In the genomic region with DNA sequence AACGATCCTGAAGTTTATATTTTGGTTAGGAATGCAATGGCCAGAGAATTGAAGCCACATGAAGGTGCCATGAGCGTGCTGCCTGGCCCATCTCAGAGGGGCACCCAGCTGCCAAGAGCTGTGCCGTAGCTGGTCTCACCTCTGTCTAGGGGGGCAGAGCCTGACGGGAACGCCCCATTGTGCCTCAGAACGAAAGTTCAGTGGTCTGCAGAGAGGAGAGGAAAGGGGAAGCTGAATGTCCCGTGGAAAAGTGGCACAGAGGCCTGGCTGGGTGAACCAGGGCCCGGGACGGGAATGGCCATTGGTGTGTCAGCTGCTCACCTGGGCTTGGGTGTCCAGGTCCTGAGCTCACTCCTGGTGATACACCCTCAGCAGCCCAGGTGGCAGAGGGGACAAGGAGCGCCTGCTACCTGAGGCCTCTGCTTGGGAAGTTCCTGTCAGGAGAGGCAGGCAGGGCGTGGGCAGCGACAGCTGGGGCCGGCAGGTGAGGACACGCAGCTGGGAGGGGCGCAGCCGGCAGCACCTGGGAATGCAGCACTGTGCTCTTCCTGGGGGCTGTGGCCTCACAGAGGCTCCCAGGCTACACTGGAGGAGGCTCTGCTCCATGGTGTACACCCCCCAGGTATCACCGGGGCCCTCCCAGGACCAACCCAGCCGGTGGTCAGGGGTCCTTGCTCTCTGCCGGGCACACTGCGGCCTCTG, we compare ENCODE assay signal across 15 cellular contexts.
DNase-seq lines count a peak whose midpoint lies in the region; ATAC-seq, FAIRE-seq and TF ChIP-seq lines count a peak whose summit lies in the region.
"Had no signal": no experiment of that assay in that cellular context is flagged by ENCODE, and none has a peak within 500 bp of the region (broad histone marks: within the 10 kb centered on the region; RNA-seq: fewer than 3 reads in every experiment).

No MANE protein-coding gene starts in this region.

- FAIRE-seq in kidney (lab: Jason Lieb, UNC) (no peak), D721Med (lab: Jason Lieb, UNC) (no peak)

- no peaks in the 10 kb centered on the region for H3K36me3 ChIP-seq in kidney (ENCODE audit: control insufficient read depth in 1 of 2, insufficient read depth in 2 of 2, low read length in 2 of 2)
- H3K36me3 ChIP-seq: stomach had no signal

- peak; percentile 51 for ATAC-seq in GM19468 (IDR thresholded peaks at IDR 0.05; ENCODE audit: extremely low read depth, unreplicated experiment)
- ATAC-seq in GM21528 (IDR thresholded peaks at IDR 0.05; ENCODE audit: low FRiP score, unreplicated experiment): no peak
- ATAC-seq: activated CD4-positive, CD25-positive, alpha-beta regulatory T cell treated with anti-CD3 and anti-CD28 coated beads, Interleukin-2, amount 50 U/mL, for 24 hours; naive thymus-derived CD8-positive, alpha-beta T cell had no signal

- no peaks in the 10 kb centered on the region for H3K9me3 ChIP-seq in kidney (ENCODE audit: control insufficient read depth in 1 of 2, low read length in 2 of 2)
- H3K9me3 ChIP-seq: stomach had no signal

- peak; percentile 90 for DNase-seq in DMS53 (lab: John Stamatoyannopoulos, UW)
- peak; percentile 75 for DNase-seq in NCI-H510A treated with DMSO at 0.1 percent for 48 hours (lab: John Stamatoyannopoulos, UW)
- peak; percentile 40 for DNase-seq in kidney
- DNase-seq in HK-2 (ENCODE audit: unreplicated experiment): no peak
- DNase-seq in D721Med (ENCODE audit: insufficient read length, low spot score): no peak
- DNase-seq in globus pallidus (ENCODE audit: low spot score): no peak
- DNase-seq: kidney glomerular epithelial cell; naive thymus-derived CD8-positive, alpha-beta T cell; NCI-H526 treated with DMSO at 0.1 percent for 48 hours; right cardiac atrium; stomach had no signal

- no peak overlapping the region for H3K9ac ChIP-seq in kidney (ENCODE audit: low read length in 2 of 2)

- no peak overlapping the region for H3K4me3 ChIP-seq in kidney (ENCODE audit: low read length in 2 of 2)
- H3K4me3 ChIP-seq: SK-N-MC, stomach had no signal

- intact Hi-C loops in kidney (cut with DNase I): no loop called here

- H3K27ac ChIP-seq in kidney (ENCODE audit: low read depth in 2 of 2, low read length in 2 of 2): no peak overlapping the region
- H3K27ac ChIP-seq: SK-N-MC, stomach had no signal

- no peak for TF ChIP-seq CTCF in kidney (IDR thresholded peaks at IDR 0.05; ENCODE audit: borderline replicate concordance, extremely low read depth, insufficient read depth)
- no peak for TF ChIP-seq CTCF in D721Med (IDR thresholded peaks at IDR 0.05; ENCODE audit: insufficient read depth, missing control alignments)

- H3K4me1 ChIP-seq in kidney (ENCODE audit: control insufficient read depth in 1 of 2, insufficient read depth in 1 of 2, low read depth in 1 of 2, low read length in 2 of 2): peaks cover 0 to 2% of the 10 kb centered on the region in 2 donors

Comparison
In these comparisons a context has a peak if more than half of its experiments do, and no peak if none do; other contexts are left out.
1. DNase-seq: peak in DMS53 (single experiment), NCI-H510A treated with DMSO at 0.1 percent for 48 hours (single experiment) and kidney (single experiment); none in HK-2 (single experiment), D721Med (single experiment) and globus pallidus (single experiment).